ENCODE assay signal across 10 cellular contexts in genomic region chr4:143515905-143516304, GRCh38. TPM values are rescaled to one million over a fixed set of nuclear protein-coding genes. Genes with fewer than 3 reads are reported as not detected.
DNase-seq lines count a peak whose midpoint lies in the region; ATAC-seq and TF ChIP-seq lines count a peak whose summit lies in the region.
"Had no signal": no experiment of that assay in that cellular context is flagged by ENCODE, and none has a peak within 500 bp of the region (broad histone marks: within the 10 kb centered on the region; RNA-seq: fewer than 3 reads in every experiment).

No MANE protein-coding gene starts in this region.

- H3K9me3 ChIP-seq in breast epithelium (no peaks in the 10 kb centered on the region), iPS-20b (ENCODE audit: insufficient read depth, low read depth, low read length) (no peaks in the 10 kb centered on the region), suprapubic skin (no peaks in the 10 kb centered on the region), adrenal gland (replicated peaks in 1 of 3) (no peaks in the 10 kb centered on the region)

- DNase-seq in MCF 10A (ENCODE audit: unreplicated experiment): no peak
- no peak for DNase-seq in breast epithelium (ENCODE audit: low spot score in 2 of 2)
- no peak for DNase-seq in activated T-helper 1 cell treated with anti-CD3 and anti-CD28 coated beads, Interleukin-12 subunit alpha, Interleukin-12 subunit beta, Interleukin-2, Interleukin-4 antibody, amounts not matched to agents 30 ng/mL and 10 ng/mL and 1 ng/mL, durations not matched to agents 14 hours and 24 hours and 36 hours (ENCODE audit: low spot score)
- no peak for DNase-seq in suprapubic skin (ENCODE audit: low spot score in 2 of 2)
- no peak for DNase-seq in adrenal gland
- no peak for DNase-seq in amniotic stem cell (lab: John Stamatoyannopoulos, UW)
- DNase-seq: activated CD4-positive, alpha-beta T cell treated with anti-CD3 and anti-CD28 coated beads, Interleukin-2, amount 50 U/mL, for 48 hours; NCI-H2171 had no signal

- H3K27ac ChIP-seq in breast epithelium (no peak overlapping the region), iPS-20b (ENCODE audit: low read length) (no peak overlapping the region), suprapubic skin (no peak overlapping the region), adrenal gland (peak overlapping the region in 2 of 5 donors; percentile 33 to 97)

- peak overlapping the region in 1 of 3 donors; percentile 10 for H3K4me3 ChIP-seq in breast epithelium
- H3K4me3 ChIP-seq in iPS-20b (ENCODE audit: low read length): peak overlapping the region; percentile 98
- peak overlapping the region; percentile 97 for H3K4me3 ChIP-seq in suprapubic skin
- H3K4me3 ChIP-seq in adrenal gland: peak overlapping the region in 1 of 4 donors; percentile 81

- no peaks in the 10 kb centered on the region for H3K27me3 ChIP-seq in breast epithelium
- no peaks in the 10 kb centered on the region for H3K27me3 ChIP-seq in iPS-20b (ENCODE audit: insufficient read depth, low read length)
- no peaks in the 10 kb centered on the region for H3K27me3 ChIP-seq in suprapubic skin
- no peaks in the 10 kb centered on the region for H3K27me3 ChIP-seq in adrenal gland

- TF ChIP-seq CTCF in MCF 10A (IDR thresholded peaks at IDR 0.05; ENCODE audit: unreplicated experiment) (no peak), breast epithelium (IDR thresholded peaks at IDR 0.05) (no peak), suprapubic skin (IDR thresholded peaks at IDR 0.05) (no peak), adrenal gland (IDR thresholded peaks at IDR 0.05) (no peak)

- H3K9me3 Mint-ChIP-seq in MCF 10A (ENCODE audit: unreplicated experiment): no peaks in the 10 kb centered on the region
- H3K9me3 Mint-ChIP-seq in activated T-helper 1 cell treated with anti-CD3 and anti-CD28 coated beads, Interleukin-12 subunit alpha, Interleukin-12 subunit beta, Interleukin-2, Interleukin-4 antibody, amounts not matched to agents 30 ng/mL and 10 ng/mL and 1 ng/mL, durations not matched to agents 14 hours and 24 hours and 36 hours: no peaks in the 10 kb centered on the region

- H3K36me3 ChIP-seq in breast epithelium (no peaks in the 10 kb centered on the region), iPS-20b (ENCODE audit: insufficient read depth, low read depth, low read length) (peaks cover 54% of the 10 kb centered on the region), suprapubic skin (peaks cover 18% of the 10 kb centered on the region), adrenal gland (replicated peaks in 1 of 2) (peaks cover 0 to 14% of the 10 kb centered on the region in 2 donors)

- CTCF ChIA-PET in MCF 10A (lab: Yijun Ruan, JAX): no interaction called here

- intact Hi-C loops in MCF 10A (cut with micrococcal nuclease): no loop called here
- intact Hi-C loops in breast epithelium (cut with DNase I; ENCODE audit: low total_unique reads): no loop called here
- intact Hi-C loops in activated T-helper 1 cell treated with anti-CD3 and anti-CD28 coated beads, Interleukin-12 subunit alpha, Interleukin-12 subunit beta, Interleukin-2, Interleukin-4 antibody, amounts not matched to agents 30 ng/mL and 10 ng/mL and 1 ng/mL, durations not matched to agents 14 hours and 24 hours and 36 hours (cut with micrococcal nuclease): loop anchor here (10.0 kb wide), 1 partner anchor 1391 kb away; no protein-coding TSS in a partner anchor
- intact Hi-C loops in adrenal gland (cut with DNase I): no loop called here

- H3K4me3 Mint-ChIP-seq in MCF 10A (ENCODE audit: unreplicated experiment): peak overlapping the region; percentile 98
- H3K4me3 Mint-ChIP-seq in activated T-helper 1 cell treated with anti-CD3 and anti-CD28 coated beads, Interleukin-12 subunit alpha, Interleukin-12 subunit beta, Interleukin-2, Interleukin-4 antibody, amounts not matched to agents 30 ng/mL and 10 ng/mL and 1 ng/mL, durations not matched to agents 14 hours and 24 hours and 36 hours: peak overlapping the region; percentile 94

- peaks cover 0 to 15% of the 10 kb centered on the region in 2 donors for H3K4me1 ChIP-seq in breast epithelium
- H3K4me1 ChIP-seq in iPS-20b (ENCODE audit: insufficient read depth, low read length): peaks cover 9% of the 10 kb centered on the region
- peaks cover 37% of the 10 kb centered on the region for H3K4me1 ChIP-seq in suprapubic skin
- H3K4me1 ChIP-seq in adrenal gland (replicated peaks in 1 of 2): peaks cover 31 to 59% of the 10 kb centered on the region in 2 donors

- peak overlapping the region; percentile 98; the same call in 1 of the 2 replicates for H3K9ac ChIP-seq in iPS-20b (ENCODE audit: low read depth, low read length)

- H3K36me3 Mint-ChIP-seq in MCF 10A (ENCODE audit: insufficient read depth, unreplicated experiment): peaks cover 39% of the 10 kb centered on the region
- H3K36me3 Mint-ChIP-seq in activated T-helper 1 cell treated with anti-CD3 and anti-CD28 coated beads, Interleukin-12 subunit alpha, Interleukin-12 subunit beta, Interleukin-2, Interleukin-4 antibody, amounts not matched to agents 30 ng/mL and 10 ng/mL and 1 ng/mL, durations not matched to agents 14 hours and 24 hours and 36 hours (ENCODE audit: low read depth): peaks cover 35% of the 10 kb centered on the region

- TF ChIP-seq POLR2A in breast epithelium (IDR thresholded peaks at IDR 0.05): no peak
- TF ChIP-seq POLR2A in suprapubic skin (IDR thresholded peaks at IDR 0.05): no peak
- no peak for TF ChIP-seq POLR2A in adrenal gland (IDR thresholded peaks at IDR 0.05)

- BruUV-seq in MCF 10A (replicated peaks; lab: Mats Ljungman, UMichigan): no TSS peak

- H3K27me3 Mint-ChIP-seq in MCF 10A (ENCODE audit: insufficient read depth, unreplicated experiment): peaks cover 1% of the 10 kb centered on the region
- peaks cover 2% of the 10 kb centered on the region for H3K27me3 Mint-ChIP-seq in activated T-helper 1 cell treated with anti-CD3 and anti-CD28 coated beads, Interleukin-12 subunit alpha, Interleukin-12 subunit beta, Interleukin-2, Interleukin-4 antibody, amounts not matched to agents 30 ng/mL and 10 ng/mL and 1 ng/mL, durations not matched to agents 14 hours and 24 hours and 36 hours (ENCODE audit: insufficient read depth)

- POLR2A ChIA-PET in MCF 10A (lab: Yijun Ruan, JAX): interaction anchor here (2.5 kb wide), 1 partner anchor 178 kb away, joined by 7 read pairs; no protein-coding TSS in a partner anchor

- peaks cover 29% of the 10 kb centered on the region for H3K4me1 Mint-ChIP-seq in MCF 10A (ENCODE audit: insufficient read depth, unreplicated experiment)
- peaks cover 52% of the 10 kb centered on the region for H3K4me1 Mint-ChIP-seq in activated T-helper 1 cell treated with anti-CD3 and anti-CD28 coated beads, Interleukin-12 subunit alpha, Interleukin-12 subunit beta, Interleukin-2, Interleukin-4 antibody, amounts not matched to agents 30 ng/mL and 10 ng/mL and 1 ng/mL, durations not matched to agents 14 hours and 24 hours and 36 hours (ENCODE audit: low read depth)

- H3K27ac Mint-ChIP-seq in MCF 10A (ENCODE audit: low read depth, unreplicated experiment): peak overlapping the region; percentile 91
- peak overlapping the region; percentile 53 for H3K27ac Mint-ChIP-seq in activated T-helper 1 cell treated with anti-CD3 and anti-CD28 coated beads, Interleukin-12 subunit alpha, Interleukin-12 subunit beta, Interleukin-2, Interleukin-4 antibody, amounts not matched to agents 30 ng/mL and 10 ng/mL and 1 ng/mL, durations not matched to agents 14 hours and 24 hours and 36 hours

- ATAC-seq in HG03571 (IDR thresholded peaks at IDR 0.05; ENCODE audit: unreplicated experiment): no peak

- TF ChIP-seq EP300 in suprapubic skin (IDR thresholded peaks at IDR 0.05): no peak

RNA-seq across cellular contexts. Expression of gene SMARCA5, which starts 2.4 kb away (rescaled TPM):
- total RNA-seq in MCF 10A (2022): 47.2 and 49.0 TPM in 2 replicates
- total RNA-seq in breast epithelium: 10 to 100 TPM; 34.7 to 58.2 (median 53.4) TPM
- total RNA-seq in activated T-helper 1 cell treated with anti-CD3 and anti-CD28 coated beads, Interleukin-12 subunit alpha, Interleukin-12 subunit beta, Interleukin-2, Interleukin-4 antibody, amounts not matched to agents 30 ng/mL and 10 ng/mL and 1 ng/mL, durations not matched to agents 14 hours and 24 hours and 36 hours: 59.9 and 60.7 TPM in 2 replicates
- 10 to 100 TPM; 14.8 to 25.8 (median 19.6) TPM for total RNA-seq in suprapubic skin
- total RNA-seq in adrenal gland: 10 to 100 TPM; 35.5 to 67.9 (median 59.9) TPM
- polyA plus RNA-seq in adrenal gland: 10 to 100 TPM; 13.8 to 55.0 (median 14.0) TPM
